In genomic region chr2:24011278-24012104, GRCh38 we compare ENCODE assay signal across 25 cellular contexts. TPM values are rescaled to one million over a fixed set of nuclear protein-coding genes. Genes with fewer than 3 reads are reported as not detected.
DNase-seq lines count a peak whose midpoint lies in the region; ATAC-seq and TF ChIP-seq lines count a peak whose summit lies in the region.
"Had no signal": no experiment of that assay in that cellular context is flagged by ENCODE, and none has a peak within 500 bp of the region (broad histone marks: within the 10 kb centered on the region; RNA-seq: fewer than 3 reads in every experiment).

No MANE protein-coding gene starts in this region.

- peak overlapping the region; percentile 61 for H3K27ac Mint-ChIP-seq in endothelial cell (ENCODE audit: unreplicated experiment)
- H3K27ac Mint-ChIP-seq: activated B cell treated with CpG ODN at 0.5 μM for 24 hours; activated naive CD4-positive, alpha-beta T cell treated with anti-CD3 and anti-CD28 coated beads for 36 hours; activated T-helper 1 cell treated with anti-CD3 and anti-CD28 coated beads, Interleukin-12 subunit alpha, Interleukin-12 subunit beta, Interleukin-2, Interleukin-4 antibody, amounts not matched to agents 30 ng/mL and 10 ng/mL and 1 ng/mL, durations not matched to agents 14 hours and 24 hours and 36 hours; T-helper 2 cell treated with Interferon-gamma antibody and Interleukin-4, amounts not matched to agents 5 μg/mL and 100 μg/mL, for 36 hours had no signal

- H3K36me3 Mint-ChIP-seq in endothelial cell (ENCODE audit: low read depth, unreplicated experiment), result no peaks in the 10 kb centered on the region

- no peak for TF ChIP-seq CTCF in HEK293 (tag by site-specific recombination; IDR thresholded peaks at IDR 0.05)
- TF ChIP-seq CTCF in endothelial cell (IDR thresholded peaks at IDR 0.05; ENCODE audit: unreplicated experiment), result no peak
- no peak for TF ChIP-seq CTCF in osteoblast (IDR thresholded peaks at IDR 0.05; ENCODE audit: extremely low read depth, low read depth, low read length)

- peaks cover 8% of the 10 kb centered on the region for H3K27me3 Mint-ChIP-seq in endothelial cell (ENCODE audit: unreplicated experiment)

- H3K79me2 ChIP-seq in osteoblast (ENCODE audit: insufficient read depth, low read length), result no peaks in the 10 kb centered on the region

- no peak for ATAC-seq in HG02610 (IDR thresholded peaks at IDR 0.05; ENCODE audit: unreplicated experiment)

- no peaks in the 10 kb centered on the region for H3K4me1 ChIP-seq in HEK293 (ENCODE audit: control insufficient read depth, insufficient read depth, low read length)
- peaks cover 26% of the 10 kb centered on the region for H3K4me1 ChIP-seq in osteoblast (ENCODE audit: insufficient read depth, low read length)
- H3K4me1 ChIP-seq: prostate gland had no signal

- no peak overlapping the region for H2AFZ ChIP-seq in osteoblast (ENCODE audit: low read length)

- DNase-seq in OCI-M2 (lab: John Stamatoyannopoulos, UW; ENCODE audit: unreplicated experiment), result peak; percentile 39
- no peak for DNase-seq in endothelial cell (ENCODE audit: low spot score)
- DNase-seq in osteoblast (ENCODE audit: insufficient read length, low spot score, missing footprints), result peak; percentile 58
- no peak for DNase-seq in NCI-H1105 (lab: John Stamatoyannopoulos, UW)
- no peak for DNase-seq in caudate nucleus (lab: John Stamatoyannopoulos, UW)
- DNase-seq: activated B cell treated with CpG ODN at 0.5 μM for 24 hours; activated CD4-positive, alpha-beta T cell treated with anti-CD3 and anti-CD28 coated beads, Interleukin-2, amount 50 U/mL, for 4 hours; activated naive CD4-positive, alpha-beta T cell treated with anti-CD3 and anti-CD28 coated beads for 36 hours; anterior cingulate cortex; effector CD4-positive, alpha-beta T cell; foreskin fibroblast; GOT3; heart right ventricle; left cardiac atrium; mammary epithelial cell; NCI-H345; NCI-H748 treated with DMSO at 0.1 percent for 48 hours; stimulated activated naive CD4-positive, alpha-beta T cell had no signal

- H3K27me3 ChIP-seq in osteoblast (ENCODE audit: insufficient read depth, low read length), result no peaks in the 10 kb centered on the region

- H3K4me3 ChIP-seq in HEK293 (ENCODE audit: low read depth, low read length) (no peak overlapping the region), osteoblast (ENCODE audit: insufficient read depth, low read length) (no peak overlapping the region)
- H3K4me3 ChIP-seq: prostate gland, suprapubic skin had no signal

- H4K20me1 ChIP-seq in osteoblast (ENCODE audit: insufficient read depth, low read length), result no peaks in the 10 kb centered on the region

- no peaks in the 10 kb centered on the region for H3K9me3 Mint-ChIP-seq in endothelial cell (ENCODE audit: unreplicated experiment)
- H3K9me3 Mint-ChIP-seq: activated B cell treated with CpG ODN at 0.5 μM for 24 hours; activated naive CD4-positive, alpha-beta T cell treated with anti-CD3 and anti-CD28 coated beads for 36 hours; activated T-helper 1 cell treated with anti-CD3 and anti-CD28 coated beads, Interleukin-12 subunit alpha, Interleukin-12 subunit beta, Interleukin-2, Interleukin-4 antibody, amounts not matched to agents 30 ng/mL and 10 ng/mL and 1 ng/mL, durations not matched to agents 14 hours and 24 hours and 36 hours; T-helper 2 cell treated with Interferon-gamma antibody and Interleukin-4, amounts not matched to agents 5 μg/mL and 100 μg/mL, for 36 hours had no signal

- H3K9me3 ChIP-seq in HEK293 (ENCODE audit: control insufficient read depth, insufficient read depth, low read depth, low read length), result no peaks in the 10 kb centered on the region
- no peaks in the 10 kb centered on the region for H3K9me3 ChIP-seq in osteoblast (ENCODE audit: low read depth, low read length)
- H3K9me3 ChIP-seq: heart right ventricle, prostate gland, suprapubic skin had no signal

- peaks cover 15% of the 10 kb centered on the region for H3K4me1 Mint-ChIP-seq in endothelial cell (ENCODE audit: unreplicated experiment)
- H3K4me1 Mint-ChIP-seq: activated B cell treated with CpG ODN at 0.5 μM for 24 hours had no signal

- CTCF ChIA-PET in HEK293 (lab: Yijun Ruan, JAX), result no interaction called here

- H3K27ac ChIP-seq in HEK293 (ENCODE audit: extremely low read depth, low read depth, low read length) (no peak overlapping the region), osteoblast (ENCODE audit: low read depth, low read length) (no peak overlapping the region), caudate nucleus (ENCODE audit: low read depth, low read length) (no peak overlapping the region)
- H3K27ac ChIP-seq: heart right ventricle, prostate gland, suprapubic skin had no signal

- H3K4me3 Mint-ChIP-seq in endothelial cell (ENCODE audit: unreplicated experiment), result peak overlapping the region; percentile 69
- H3K4me3 Mint-ChIP-seq: activated B cell treated with CpG ODN at 0.5 μM for 24 hours; activated naive CD4-positive, alpha-beta T cell treated with anti-CD3 and anti-CD28 coated beads for 36 hours; activated T-helper 1 cell treated with anti-CD3 and anti-CD28 coated beads, Interleukin-12 subunit alpha, Interleukin-12 subunit beta, Interleukin-2, Interleukin-4 antibody, amounts not matched to agents 30 ng/mL and 10 ng/mL and 1 ng/mL, durations not matched to agents 14 hours and 24 hours and 36 hours had no signal

- no peaks in the 10 kb centered on the region for H3K36me3 ChIP-seq in HEK293 (ENCODE audit: control insufficient read depth in 2 of 2, insufficient read depth in 1 of 2, low read length in 2 of 2)
- H3K36me3 ChIP-seq in osteoblast (ENCODE audit: insufficient read depth, low read length), result no peaks in the 10 kb centered on the region
- H3K36me3 ChIP-seq: heart right ventricle, prostate gland, suprapubic skin had no signal

- H3K4me2 ChIP-seq in osteoblast (ENCODE audit: insufficient read depth, low read length), result no peak overlapping the region

- POLR2A ChIA-PET in HEK293 (lab: Yijun Ruan, JAX), result no interaction called here

TF ChIP-seq in HEK293, 187 proteins besides CTCF, POLR2A, EP300 and RAD21:
- TF ChIP-seq ZNF623 (tag by site-specific recombination; IDR thresholded peaks at IDR 0.05), result peak; percentile 73
- no peak for TF ChIP-seq ZBTB6 (tag by site-specific recombination; IDR thresholded peaks at IDR 0.05)

RNA-seq across cellular contexts. Expression of gene MFSD2B, which starts 1.6 kb away (rescaled TPM):
- total RNA-seq in endothelial cell (ENCODE audit: unreplicated experiment) (not detected), osteoblast (0.36 TPM in 1 of 2 replicates, not detected in the other)
- total RNA-seq: activated B cell treated with CpG ODN at 0.5 μM for 24 hours; activated T-helper 1 cell treated with anti-CD3 and anti-CD28 coated beads, Interleukin-12 subunit alpha, Interleukin-12 subunit beta, Interleukin-2, Interleukin-4 antibody, amounts not matched to agents 30 ng/mL and 10 ng/mL and 1 ng/mL, durations not matched to agents 14 hours and 24 hours and 36 hours; bronchial epithelial cell; prostate gland had no signal

RNA-seq across cellular contexts. Expression of gene WDCP, which starts 35.7 kb away (rescaled TPM):
- total RNA-seq in endothelial cell (ENCODE audit: unreplicated experiment) (13.4 TPM), osteoblast (8.3 and 9.1 TPM in 2 replicates)

RNA-seq across cellular contexts. Expression of gene FKBP1B, which starts 38.0 kb away (rescaled TPM):
- total RNA-seq in endothelial cell (ENCODE audit: unreplicated experiment) (31.1 TPM), osteoblast (2.7 and 3.3 TPM in 2 replicates)

Comparison
In these comparisons a context has a peak if more than half of its experiments do, and no peak if none do; other contexts are left out.
1. DNase-seq: peak in OCI-M2 (single experiment) and osteoblast (single experiment); none in endothelial cell (single experiment), NCI-H1105 (single experiment) and caudate nucleus (0 of 61).